9 cellular contexts compared by ENCODE assay signal in genomic region chr4:89482248-89482647, GRCh38.
DNase-seq lines count a peak whose midpoint lies in the region; ATAC-seq, FAIRE-seq and TF ChIP-seq lines count a peak whose summit lies in the region.
"Had no signal": no experiment of that assay in that cellular context is flagged by ENCODE, and none has a peak within 500 bp of the region (broad histone marks: within the 10 kb centered on the region; RNA-seq: fewer than 3 reads in every experiment).

No MANE protein-coding gene starts in this region.

- H3K9me3 Mint-ChIP-seq in activated T-cell treated with anti-CD3 and anti-CD28 coated beads, Interleukin-2, amount 50 U/mL, for 4 hours, result peaks cover 7% of the 10 kb centered on the region

- H3K27me3 Mint-ChIP-seq in activated T-cell treated with anti-CD3 and anti-CD28 coated beads, Interleukin-2, amount 50 U/mL, for 4 hours (ENCODE audit: low read depth), result no peaks in the 10 kb centered on the region

- peak; percentile 76 for ATAC-seq in GM21515 (IDR thresholded peaks at IDR 0.05; ENCODE audit: unreplicated experiment)
- ATAC-seq in activated T-cell treated with anti-CD3 and anti-CD28 coated beads, Interleukin-2, amount 50 U/mL, for 4 hours, result no peak

- no peak for FAIRE-seq in kidney (lab: Jason Lieb, UNC)

- DNase-seq in NCI-H2171 treated with DMSO at 0.1 percent for 48 hours (lab: John Stamatoyannopoulos, UW) (peak; percentile 28), NCI-H2171 (lab: John Stamatoyannopoulos, UW) (no peak), HuH-7 (ENCODE audit: low spot score) (peak; percentile 58), SW 1271 (lab: John Stamatoyannopoulos, UW) (peak; percentile 0 to 40), kidney (no peak)
- no peak for DNase-seq in activated T-cell treated with anti-CD3 and anti-CD28 coated beads, Interleukin-2, amount 50 U/mL, for 4 hours
- no peak for DNase-seq in stimulated activated CD4-positive, alpha-beta T cell treated with anti-CD3 and anti-CD28 coated beads, Interleukin-1b, Interleukin-23, amount 100 ng/mL, for 48 hours

- H3K4me1 Mint-ChIP-seq in activated T-cell treated with anti-CD3 and anti-CD28 coated beads, Interleukin-2, amount 50 U/mL, for 4 hours (ENCODE audit: low read depth), result no peaks in the 10 kb centered on the region
- H3K4me1 Mint-ChIP-seq: CD4-positive, CD25-positive, alpha-beta regulatory T cell had no signal

- no peak overlapping the region for H3K4me3 Mint-ChIP-seq in activated T-cell treated with anti-CD3 and anti-CD28 coated beads, Interleukin-2, amount 50 U/mL, for 4 hours
- H3K4me3 Mint-ChIP-seq: CD4-positive, CD25-positive, alpha-beta regulatory T cell had no signal

- TF ChIP-seq CTCF in kidney (IDR thresholded peaks at IDR 0.05; ENCODE audit: borderline replicate concordance, extremely low read depth, insufficient read depth), result peak; percentile 18

- no peak overlapping the region for H3K4me3 ChIP-seq in kidney (ENCODE audit: low read length in 2 of 2)

- H3K27ac ChIP-seq in kidney (ENCODE audit: low read depth in 2 of 2, low read length in 2 of 2), result no peak overlapping the region

- H3K36me3 Mint-ChIP-seq in activated T-cell treated with anti-CD3 and anti-CD28 coated beads, Interleukin-2, amount 50 U/mL, for 4 hours (ENCODE audit: insufficient read depth), result no peaks in the 10 kb centered on the region
- H3K36me3 Mint-ChIP-seq: CD4-positive, CD25-positive, alpha-beta regulatory T cell had no signal

- H3K9me3 ChIP-seq in kidney (ENCODE audit: control insufficient read depth in 1 of 2, low read length in 2 of 2), result no peaks in the 10 kb centered on the region

- no peak overlapping the region for H3K9ac ChIP-seq in kidney (ENCODE audit: low read length in 2 of 2)

- H3K4me1 ChIP-seq in kidney (ENCODE audit: control insufficient read depth in 1 of 2, insufficient read depth in 1 of 2, low read depth in 1 of 2, low read length in 2 of 2), result no peaks in the 10 kb centered on the region

- no peaks in the 10 kb centered on the region for H3K36me3 ChIP-seq in kidney (ENCODE audit: control insufficient read depth in 1 of 2, insufficient read depth in 2 of 2, low read length in 2 of 2)

- intact Hi-C loops in kidney (cut with DNase I), result no loop called here

Comparison
In these comparisons a context has a peak if more than half of its experiments do, and no peak if none do; other contexts are left out.
1. DNase-seq: peak in NCI-H2171 treated with DMSO at 0.1 percent for 48 hours (single experiment), HuH-7 (single experiment) and SW 1271 (2 of 2); none in NCI-H2171 (single experiment), kidney (single experiment), activated T-cell treated with anti-CD3 and anti-CD28 coated beads, Interleukin-2, amount 50 U/mL, for 4 hours (single experiment) and stimulated activated CD4-positive, alpha-beta T cell treated with anti-CD3 and anti-CD28 coated beads, Interleukin-1b, Interleukin-23, amount 100 ng/mL, for 48 hours (single experiment).